In the genomic region with DNA sequence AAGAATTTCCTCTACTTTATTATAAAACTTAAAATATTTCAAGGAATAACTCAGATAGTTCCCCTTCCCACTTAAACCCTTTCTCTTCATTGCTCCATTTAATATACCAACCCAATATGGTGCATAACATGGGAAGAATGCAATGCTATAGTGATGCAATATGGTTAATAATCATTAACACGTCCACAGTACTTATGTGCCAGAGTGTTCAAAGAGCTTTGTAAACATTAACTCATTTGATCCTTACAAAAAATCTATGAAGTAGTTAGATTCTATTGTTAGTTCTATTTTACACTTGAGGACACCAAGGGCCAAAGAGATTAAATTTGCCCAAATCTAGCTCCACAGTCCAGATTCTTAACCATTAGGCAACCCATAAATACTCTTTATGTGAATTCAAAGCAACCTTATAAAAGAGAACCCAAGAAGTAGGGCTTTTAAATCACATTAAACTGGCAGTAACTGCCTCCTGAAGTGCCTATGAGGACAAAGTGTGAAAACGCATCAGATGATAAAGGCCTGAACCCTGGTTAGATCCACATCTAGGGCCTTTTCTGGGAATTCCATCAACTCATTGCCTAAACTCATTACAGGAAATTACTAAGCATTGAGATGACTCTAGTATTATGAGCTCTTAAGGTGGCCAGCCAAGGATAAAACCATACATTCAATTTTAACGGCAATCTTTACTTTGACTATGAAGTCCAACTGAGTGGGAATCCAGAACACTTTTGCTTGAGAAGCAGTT, we compare ENCODE assay signal across 16 cellular contexts.
DNase-seq lines count a peak whose midpoint lies in the region; ATAC-seq and TF ChIP-seq lines count a peak whose summit lies in the region.
"Had no signal": no experiment of that assay in that cellular context is flagged by ENCODE, and none has a peak within 500 bp of the region (broad histone marks: within the 10 kb centered on the region; RNA-seq: fewer than 3 reads in every experiment).

No MANE protein-coding gene starts in this region.

- ATAC-seq in GM18907 (IDR thresholded peaks at IDR 0.05; ENCODE audit: unreplicated experiment) (peak; percentile 62), GM19397 (IDR thresholded peaks at IDR 0.05; ENCODE audit: unreplicated experiment) (no peak)
- ATAC-seq: WTC11 had no signal

- no peak for TF ChIP-seq CTCF in fibroblast of pulmonary artery (IDR thresholded peaks at IDR 0.05; ENCODE audit: low read length, missing control alignments)

- intact Hi-C loops in posterior cingulate gyrus (cut with DNase I): no loop called here

- peak; percentile 18 for DNase-seq in HK-2 (ENCODE audit: unreplicated experiment)
- DNase-seq in fibroblast of pulmonary artery (ENCODE audit: low read depth): peak; percentile 82
- DNase-seq in pulmonary artery endothelial cell (ENCODE audit: low read depth, low spot score): peak; percentile 30
- no peak for DNase-seq in posterior cingulate gyrus
- no peak for DNase-seq in NCI-H2081 treated with DMSO at 0.1 percent for 48 hours (lab: John Stamatoyannopoulos, UW)
- DNase-seq in stimulated activated CD4-positive, alpha-beta T cell treated with anti-CD3 and anti-CD28 coated beads, Interleukin-4, amount 100 ng/mL, for 4 hours: no peak
- DNase-seq: amniotic stem cell; C1 segment of cervical spinal cord; hypothalamus; NCI-H146; NCI-H774; stimulated activated CD4-positive, alpha-beta T cell treated with anti-CD3 and anti-CD28 coated beads, Interleukin-2, amount 100 ng/mL, for 48 hours; stimulated activated naive CD4-positive, alpha-beta T cell treated with Interleukin-2 at 50 U/mL for 16 hours had no signal

- no peak overlapping the region for H3K4me3 ChIP-seq in fibroblast of pulmonary artery (replicated peaks; ENCODE audit: low read depth, low read length)

Comparison
In these comparisons a context has a peak if more than half of its experiments do, and no peak if none do; other contexts are left out.
1. DNase-seq: peak in HK-2 (single experiment), fibroblast of pulmonary artery (single experiment) and pulmonary artery endothelial cell (single experiment); none in posterior cingulate gyrus (0 of 10), NCI-H2081 treated with DMSO at 0.1 percent for 48 hours (single experiment) and stimulated activated CD4-positive, alpha-beta T cell treated with anti-CD3 and anti-CD28 coated beads, Interleukin-4, amount 100 ng/mL, for 4 hours (0 of 2).